16 cellular contexts compared by ENCODE assay signal in genomic region chr2:215431778-215432758, GRCh38. TPM values are rescaled to one million over a fixed set of nuclear protein-coding genes. Genes with fewer than 3 reads are reported as not detected.
DNase-seq lines count a peak whose midpoint lies in the region; ATAC-seq, FAIRE-seq and TF ChIP-seq lines count a peak whose summit lies in the region.
"Had no signal": no experiment of that assay in that cellular context is flagged by ENCODE, and none has a peak within 500 bp of the region (broad histone marks: within the 10 kb centered on the region; RNA-seq: fewer than 3 reads in every experiment).

No MANE protein-coding gene starts in this region.

- H3K27me3 ChIP-seq in astrocyte (ENCODE audit: insufficient read depth, low read length) (no peaks in the 10 kb centered on the region), PC-3 (ENCODE audit: low read length) (no peaks in the 10 kb centered on the region)

- no peaks in the 10 kb centered on the region for H3K9me2 ChIP-seq in PC-3 (replicated peaks; ENCODE audit: low read length)

- H2AFZ ChIP-seq in astrocyte (ENCODE audit: low read depth, low read length) (no peak overlapping the region), PC-3 (ENCODE audit: low read length) (no peak overlapping the region)

- H3K4me1 ChIP-seq in astrocyte (ENCODE audit: insufficient read depth, low read length) (peaks cover 21% of the 10 kb centered on the region), PC-3 (ENCODE audit: insufficient read depth, low read length) (peaks cover 28% of the 10 kb centered on the region)

- ATAC-seq in HG03565 (IDR thresholded peaks at IDR 0.05; ENCODE audit: unreplicated experiment): no peak
- no peak for ATAC-seq in HG03457 (IDR thresholded peaks at IDR 0.05; ENCODE audit: unreplicated experiment)
- ATAC-seq in PC-3: no peak

- H3K79me2 ChIP-seq in astrocyte (ENCODE audit: insufficient read depth, low read length) (peaks cover 95% of the 10 kb centered on the region), PC-3 (ENCODE audit: low read length) (peaks cover 13% of the 10 kb centered on the region)

- DNase-seq in AG09309 (ENCODE audit: low read depth) (no peak), astrocyte (ENCODE audit: low read depth) (peak; percentile 50), fibroblast of villous mesenchyme (ENCODE audit: low read depth) (peak; percentile 42), progenitor cell of endocrine pancreas (ENCODE audit: low spot score, unreplicated experiment) (no peak), hepatic stellate cell (ENCODE audit: low spot score) (no peak), PC-3 (no peak)
- DNase-seq: activated gamma-delta T cell treated with Interleukin-2 at 50 U/mL for 16 hours; DND-41; MV-4-11; NCI-H2171; NK-92 treated with Interleukin-12 subunit alpha and Interleukin-12 subunit beta, amount 100 ng/mL, for 24 hours had no signal

- H3K4me1 Mint-ChIP-seq in astrocyte (ENCODE audit: low read depth, unreplicated experiment): peaks cover 17% of the 10 kb centered on the region
- peaks cover 46% of the 10 kb centered on the region for H3K4me1 Mint-ChIP-seq in progenitor cell of endocrine pancreas (ENCODE audit: low read depth)

- POLR2A ChIA-PET in PC-3 (lab: Charles Lee; ENCODE audit: unreplicated experiment): no interaction called here

- no peaks in the 10 kb centered on the region for H3K9me3 Mint-ChIP-seq in astrocyte (ENCODE audit: unreplicated experiment)
- no peaks in the 10 kb centered on the region for H3K9me3 Mint-ChIP-seq in progenitor cell of endocrine pancreas (ENCODE audit: low read depth)

- no peaks in the 10 kb centered on the region for H3K27me3 Mint-ChIP-seq in astrocyte (ENCODE audit: low read depth, unreplicated experiment)
- no peaks in the 10 kb centered on the region for H3K27me3 Mint-ChIP-seq in progenitor cell of endocrine pancreas

- H3K27ac ChIP-seq in astrocyte (ENCODE audit: low read depth, low read length): peak overlapping the region; percentile 97
- no peak overlapping the region for H3K27ac ChIP-seq in PC-3 (ENCODE audit: low read length)
- H3K27ac ChIP-seq: neutrophil, VCaP had no signal

- H3K9ac ChIP-seq in astrocyte (ENCODE audit: low read length): peak overlapping the region; percentile 98
- H3K9ac ChIP-seq in PC-3 (ENCODE audit: low read length): no peak overlapping the region

- H3K4me3 Mint-ChIP-seq in astrocyte (ENCODE audit: unreplicated experiment) (peak overlapping the region; percentile 99), progenitor cell of endocrine pancreas (ENCODE audit: low read depth) (peak overlapping the region; percentile 85)

- H4K20me1 ChIP-seq in astrocyte (ENCODE audit: insufficient read depth, low read length) (peaks cover 85% of the 10 kb centered on the region), PC-3 (ENCODE audit: low read length) (no peaks in the 10 kb centered on the region)

- H3F3A ChIP-seq in PC-3 (ENCODE audit: low read length, unreplicated experiment): no peaks in the 10 kb centered on the region

- no TSS peak for BruUV-seq in PC-3 (replicated peaks; lab: Mats Ljungman, UMichigan)

- peak overlapping the region; percentile 99 for H3K27ac Mint-ChIP-seq in astrocyte (ENCODE audit: unreplicated experiment)
- H3K27ac Mint-ChIP-seq in progenitor cell of endocrine pancreas: peak overlapping the region; percentile 42

- CTCF ChIA-PET in PC-3 (lab: Charles Lee): no interaction called here

- H3K4me3 ChIP-seq in AG09309 (ENCODE audit: control insufficient read depth, low read depth, low read length) (peak overlapping the region; percentile 89), astrocyte (ENCODE audit: insufficient read depth, low read depth, low read length) (peak overlapping the region; percentile 99), fibroblast of villous mesenchyme (ENCODE audit: low read depth, low read length) (peak overlapping the region; percentile 90), PC-3 (ENCODE audit: low read length) (no peak overlapping the region)
- H3K4me3 ChIP-seq: suprapubic skin had no signal

- TF ChIP-seq CTCF in AG09309 (IDR thresholded peaks at IDR 0.05; ENCODE audit: control insufficient read depth, insufficient read depth, low read depth, low read length, missing control alignments) (no peak), astrocyte (IDR thresholded peaks at IDR 0.05; ENCODE audit: insufficient read depth, low read depth, low read length) (no peak), fibroblast of villous mesenchyme (IDR thresholded peaks at IDR 0.05; ENCODE audit: insufficient read depth, low read depth, low read length) (no peak), progenitor cell of endocrine pancreas (IDR thresholded peaks at IDR 0.05; ENCODE audit: unreplicated experiment) (no peak), PC-3 (conservative IDR thresholded peaks at IDR 0.05; ENCODE audit: low read depth, low read length) (no peak)

- H3K36me3 ChIP-seq in astrocyte (ENCODE audit: insufficient read depth, low read length) (peaks cover 76% of the 10 kb centered on the region), PC-3 (ENCODE audit: low read depth, low read length) (peaks cover 43% of the 10 kb centered on the region)
- H3K36me3 ChIP-seq: neutrophil, suprapubic skin had no signal

- peaks cover 70% of the 10 kb centered on the region for H3K36me3 Mint-ChIP-seq in astrocyte (ENCODE audit: low read depth, unreplicated experiment)
- H3K36me3 Mint-ChIP-seq in progenitor cell of endocrine pancreas (ENCODE audit: insufficient read depth): peaks cover 60% of the 10 kb centered on the region

- H3K4me2 ChIP-seq in astrocyte (ENCODE audit: low read length) (peak overlapping the region; percentile 89), PC-3 (ENCODE audit: low read length) (no peak overlapping the region)

- intact Hi-C loops in PC-3 (cut with micrococcal nuclease): no loop called here

- FAIRE-seq in astrocyte (lab: Jason Lieb, UNC): peak; percentile 54

- no peaks in the 10 kb centered on the region for H3K9me3 ChIP-seq in astrocyte (ENCODE audit: insufficient read depth, low read depth, low read length)
- no peaks in the 10 kb centered on the region for H3K9me3 ChIP-seq in PC-3 (ENCODE audit: low read length)
- H3K9me3 ChIP-seq: neutrophil, suprapubic skin had no signal

RNA-seq across cellular contexts. Expression of gene FN1, which starts 3.8 kb away (rescaled TPM):
- total RNA-seq in astrocyte (17,010 and 22,524 TPM in 2 replicates), fibroblast of villous mesenchyme (1,807 and 3,312 TPM in 2 replicates), progenitor cell of endocrine pancreas (2,640 and 2,744 TPM in 2 replicates), PC-3 (2014; rRNA removed) (220 and 248 TPM in 2 replicates)

Comparison
In these comparisons a context has a peak if more than half of its experiments do, and no peak if none do; other contexts are left out.
1. DNase-seq: peak in astrocyte (single experiment) and fibroblast of villous mesenchyme (single experiment); none in AG09309 (single experiment), progenitor cell of endocrine pancreas (single experiment), hepatic stellate cell (single experiment) and PC-3 (single experiment).